In the genomic region with DNA sequence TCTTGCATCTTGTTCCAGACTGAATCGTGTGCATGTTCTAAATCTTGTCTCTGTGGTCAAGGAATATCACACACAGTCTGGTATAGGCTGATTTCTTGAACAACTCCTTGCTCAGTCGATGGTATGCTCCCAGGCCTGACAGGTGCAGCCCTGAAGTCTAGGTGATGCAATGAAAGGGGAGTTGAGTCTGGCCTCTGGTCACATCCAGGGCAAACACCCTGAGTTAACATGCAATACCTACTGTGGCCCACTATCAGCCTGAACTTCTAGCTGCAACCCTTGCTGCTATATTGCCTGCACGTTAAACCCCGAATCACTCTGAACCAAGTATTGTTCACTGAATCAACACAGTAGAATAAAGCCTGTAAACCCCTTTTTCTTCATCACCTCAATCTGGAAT, we compare ENCODE assay signal across 27 cellular contexts.
"Had no signal": no experiment of that assay in that cellular context is flagged by ENCODE, and none has a peak within 500 bp of the region (broad histone marks: within the 10 kb centered on the region; RNA-seq: fewer than 3 reads in every experiment).

No MANE protein-coding gene starts in this region.

- H3K36me3 ChIP-seq: ascending aorta, breast epithelium, cardiac muscle cell, colonic mucosa, esophagus squamous epithelium, gastroesophageal sphincter, heart right ventricle had no signal

- DNase-seq: activated CD4-positive, alpha-beta T cell treated with anti-CD3 and anti-CD28 coated beads for 1 hour; activated CD4-positive, alpha-beta T cell treated with anti-CD3 and anti-CD28 coated beads for 4 hours; activated CD4-positive, alpha-beta T cell treated with anti-CD3 and anti-CD28 coated beads, Interleukin-2, amount 10 ng/mL, durations not matched to agents 7 days and 5 days; activated CD4-positive, alpha-beta T cell treated with anti-CD3 and anti-CD28 coated beads, Interleukin-2, amount 50 U/mL, for 48 hours; activated CD8-positive, alpha-beta memory T cell treated with anti-CD3 and anti-CD28 coated beads, Interleukin-2, amount 50 U/mL, for 48 hours; activated gamma-delta T cell; activated naive CD4-positive, alpha-beta T cell; activated naive CD4-positive, alpha-beta T cell treated with anti-CD3 and anti-CD28 coated beads, Interleukin-2, amount 10 ng/mL, durations not matched to agents 7 days and 5 days; activated naive CD8-positive, alpha-beta T cell treated with anti-CD3 and anti-CD28 coated beads, Interleukin-2, amount 10 ng/mL, durations not matched to agents 7 days and 5 days; activated T-cell treated with anti-CD3 and anti-CD28 coated beads for 4 hours; activated T-cell treated with anti-CD3 and anti-CD28 coated beads, Interleukin-2, amount 50 U/mL, for 24 hours; activated T-cell treated with anti-CD3 and anti-CD28 coated beads, Interleukin-2, amount 50 U/mL, for 72 hours; central memory CD4-positive, alpha-beta T cell; cerebellar nuclear complex; colonic mucosa; effector CD8-positive, alpha-beta T cell; esophagus squamous epithelium; foreskin melanocyte; heart right ventricle; T-helper 2 cell had no signal

- H3K4me1 ChIP-seq: ascending aorta, breast epithelium, colonic mucosa, esophagus squamous epithelium, gastroesophageal sphincter, heart right ventricle had no signal

- H3K36me3 Mint-ChIP-seq: activated naive CD4-positive, alpha-beta T cell treated with anti-CD3 and anti-CD28 coated beads, Interleukin-2, amount 10 ng/mL, durations not matched to agents 7 days and 5 days; activated naive CD4-positive, alpha-beta T cell treated with anti-CD3 and anti-CD28 coated beads, Interleukin-2, amount 50 U/mL, for 72 hours; activated naive CD8-positive, alpha-beta T cell treated with anti-CD3 and anti-CD28 coated beads, Interleukin-2, amount 10 ng/mL, durations not matched to agents 7 days and 5 days; brain had no signal

- H3K4me3 ChIP-seq: ascending aorta, breast epithelium, cardiac muscle cell, colonic mucosa, esophagus squamous epithelium, gastroesophageal sphincter, heart right ventricle had no signal

- H3K9me3 Mint-ChIP-seq: activated CD4-positive, alpha-beta T cell treated with anti-CD3 and anti-CD28 coated beads, Interleukin-2, amount 10 ng/mL, durations not matched to agents 7 days and 5 days; activated naive CD4-positive, alpha-beta T cell treated with anti-CD3 and anti-CD28 coated beads, Interleukin-2, amount 10 ng/mL, durations not matched to agents 7 days and 5 days; activated naive CD4-positive, alpha-beta T cell treated with anti-CD3 and anti-CD28 coated beads, Interleukin-2, amount 50 U/mL, for 72 hours; activated naive CD8-positive, alpha-beta T cell treated with anti-CD3 and anti-CD28 coated beads, Interleukin-2, amount 10 ng/mL, durations not matched to agents 7 days and 5 days; activated T-cell treated with anti-CD3 and anti-CD28 coated beads, Interleukin-2, amount 50 U/mL, for 24 hours; activated T-cell treated with anti-CD3 and anti-CD28 coated beads, Interleukin-2, amount 50 U/mL, for 72 hours; brain had no signal

- H3K9me3 ChIP-seq: ascending aorta, breast epithelium, colonic mucosa, esophagus squamous epithelium, gastroesophageal sphincter, heart right ventricle had no signal

- ATAC-seq: activated naive CD4-positive, alpha-beta T cell treated with anti-CD3 and anti-CD28 coated beads, Interleukin-2, amount 50 U/mL, for 72 hours; activated T-cell treated with anti-CD3 and anti-CD28 coated beads, Interleukin-2, amount 50 U/mL, for 72 hours; gastroesophageal sphincter; heart right ventricle had no signal

- H3K4me1 Mint-ChIP-seq: activated CD4-positive, alpha-beta T cell treated with anti-CD3 and anti-CD28 coated beads, Interleukin-2, amount 10 ng/mL, durations not matched to agents 7 days and 5 days; activated naive CD4-positive, alpha-beta T cell treated with anti-CD3 and anti-CD28 coated beads, Interleukin-2, amount 10 ng/mL, durations not matched to agents 7 days and 5 days; activated naive CD8-positive, alpha-beta T cell treated with anti-CD3 and anti-CD28 coated beads, Interleukin-2, amount 10 ng/mL, durations not matched to agents 7 days and 5 days had no signal

- H3K27ac ChIP-seq: ascending aorta, breast epithelium, cardiac muscle cell, colonic mucosa, epithelial cell of prostate, esophagus squamous epithelium, gastroesophageal sphincter, heart right ventricle had no signal

- H3K27me3 ChIP-seq: ascending aorta, breast epithelium, cardiac muscle cell, colonic mucosa, esophagus squamous epithelium, gastroesophageal sphincter, heart right ventricle had no signal

- H3K4me3 Mint-ChIP-seq: activated CD4-positive, alpha-beta T cell treated with anti-CD3 and anti-CD28 coated beads, Interleukin-2, amount 10 ng/mL, durations not matched to agents 7 days and 5 days; activated naive CD4-positive, alpha-beta T cell treated with anti-CD3 and anti-CD28 coated beads, Interleukin-2, amount 10 ng/mL, durations not matched to agents 7 days and 5 days; activated naive CD8-positive, alpha-beta T cell treated with anti-CD3 and anti-CD28 coated beads, Interleukin-2, amount 10 ng/mL, durations not matched to agents 7 days and 5 days; activated T-cell treated with anti-CD3 and anti-CD28 coated beads, Interleukin-2, amount 50 U/mL, for 24 hours; activated T-cell treated with anti-CD3 and anti-CD28 coated beads, Interleukin-2, amount 50 U/mL, for 72 hours; brain had no signal

- H3K27me3 Mint-ChIP-seq: activated CD4-positive, alpha-beta T cell treated with anti-CD3 and anti-CD28 coated beads, Interleukin-2, amount 10 ng/mL, durations not matched to agents 7 days and 5 days; activated naive CD4-positive, alpha-beta T cell treated with anti-CD3 and anti-CD28 coated beads, Interleukin-2, amount 10 ng/mL, durations not matched to agents 7 days and 5 days; activated naive CD8-positive, alpha-beta T cell treated with anti-CD3 and anti-CD28 coated beads, Interleukin-2, amount 10 ng/mL, durations not matched to agents 7 days and 5 days; activated T-cell treated with anti-CD3 and anti-CD28 coated beads, Interleukin-2, amount 50 U/mL, for 24 hours; brain had no signal

- H3K27ac Mint-ChIP-seq: activated CD4-positive, alpha-beta T cell treated with anti-CD3 and anti-CD28 coated beads, Interleukin-2, amount 10 ng/mL, durations not matched to agents 7 days and 5 days; activated naive CD4-positive, alpha-beta T cell treated with anti-CD3 and anti-CD28 coated beads, Interleukin-2, amount 10 ng/mL, durations not matched to agents 7 days and 5 days; activated naive CD4-positive, alpha-beta T cell treated with anti-CD3 and anti-CD28 coated beads, Interleukin-2, amount 50 U/mL, for 72 hours; activated naive CD8-positive, alpha-beta T cell treated with anti-CD3 and anti-CD28 coated beads, Interleukin-2, amount 10 ng/mL, durations not matched to agents 7 days and 5 days; activated T-cell treated with anti-CD3 and anti-CD28 coated beads, Interleukin-2, amount 50 U/mL, for 24 hours; activated T-cell treated with anti-CD3 and anti-CD28 coated beads, Interleukin-2, amount 50 U/mL, for 72 hours; brain had no signal
